ENCODE assay signal across 8 cellular contexts in the genomic region with DNA sequence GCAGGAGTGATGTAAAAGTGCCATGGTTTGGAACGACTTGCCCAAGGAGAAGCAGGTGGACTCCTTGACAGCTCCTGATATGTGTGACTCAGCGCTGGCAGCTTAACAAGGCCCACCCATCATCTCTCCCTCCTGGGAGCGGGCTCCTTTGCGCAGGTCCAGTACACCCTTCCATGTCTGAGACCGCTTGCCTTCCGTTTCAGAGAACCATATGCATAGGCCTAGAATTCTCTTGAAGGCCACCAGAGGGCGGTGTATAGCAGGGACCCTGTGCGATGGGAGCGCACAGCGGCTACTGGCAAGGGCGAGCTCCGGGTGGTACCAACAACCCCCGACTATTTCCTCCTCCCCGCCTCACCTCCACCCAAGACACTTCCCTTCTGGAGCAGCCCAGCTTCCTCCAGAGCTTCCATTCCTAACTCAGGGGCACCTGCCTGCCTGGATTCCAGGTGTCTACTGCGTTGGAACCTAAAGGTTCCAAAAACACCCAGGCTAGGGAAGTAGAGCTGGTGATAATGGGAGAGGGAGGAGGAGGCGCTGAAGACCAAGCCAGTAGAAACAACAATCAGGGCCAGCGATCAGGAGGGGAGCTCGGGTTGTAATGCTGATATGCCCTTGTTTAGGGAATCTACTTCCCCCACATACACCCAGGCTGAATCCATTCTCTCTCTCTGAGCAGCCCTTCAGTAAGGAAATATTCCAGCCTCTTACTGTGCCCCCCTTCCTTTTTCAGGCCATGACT. TPM values are rescaled to one million over a fixed set of nuclear protein-coding genes. Genes with fewer than 3 reads are reported as not detected.
DNase-seq lines count a peak whose midpoint lies in the region; ATAC-seq and TF ChIP-seq lines count a peak whose summit lies in the region.

No MANE protein-coding gene starts in this region.

- intact Hi-C loops in left lung (cut with DNase I): loop anchor here in 1 of 2 donors (5.0 to 10.0 kb wide), 2 partner anchors 34 to 146 kb away; no protein-coding TSS in a partner anchor

- H3K9me3 ChIP-seq in left lung: no peaks in the 10 kb centered on the region

- H3K27me3 ChIP-seq in left lung: peaks cover 44 to 52% of the 10 kb centered on the region in 2 donors

- no peaks in the 10 kb centered on the region for H3K36me3 ChIP-seq in left lung

- no peak overlapping the region for H3K4me3 ChIP-seq in AG10803 (ENCODE audit: low read length)
- H3K4me3 ChIP-seq in left lung: no peak overlapping the region

- H3K27ac ChIP-seq in cingulate gyrus (ENCODE audit: low read depth, low read length) (peak overlapping the region; percentile 55), left lung (no peak overlapping the region)

- DNase-seq in AG10803 (ENCODE audit: low read depth) (peak; percentile 81), NCI-H524 (lab: John Stamatoyannopoulos, UW) (peak; percentile 83 to 91), left lung (peak; percentile 77 to 87)
- DNase-seq in activated CD4-positive, alpha-beta T cell treated with anti-CD3 and anti-CD28 coated beads for 24 hours (ENCODE audit: low read depth in 2 of 2): peak; percentile 48 to 60
- peak; percentile 56 to 61 for DNase-seq in stimulated activated CD4-positive, alpha-beta T cell treated with anti-CD3 and anti-CD28 coated beads, Interleukin-4, amount 100 ng/mL, for 48 hours (ENCODE audit: low read depth in 2 of 2)

- H3K4me1 ChIP-seq in left lung: peaks cover 13 to 56% of the 10 kb centered on the region in 2 donors

- ATAC-seq in GM19043 (IDR thresholded peaks at IDR 0.05; ENCODE audit: low read depth, unreplicated experiment) (peak; percentile 87), HG03520 (IDR thresholded peaks at IDR 0.05; ENCODE audit: unreplicated experiment) (peak; percentile 78), left lung (peak; percentile 97)

- TF ChIP-seq CTCF in AG10803 (conservative IDR thresholded peaks at IDR 0.05; ENCODE audit: low read length) (peak; percentile 86), left lung (IDR thresholded peaks at IDR 0.05) (peak; percentile 91 to 93)

RNA-seq across cellular contexts. Expression of a gene that starts 6.2 kb away (rescaled TPM):
- 1 to 10 TPM; 2.0 to 2.9 TPM for total RNA-seq in left lung

RNA-seq across cellular contexts. Expression of a gene that starts 18.6 kb away (rescaled TPM):
- 1 to 10 TPM in 1 of 2 donors, under 1 TPM in 1; 0.71 to 1.1 TPM for total RNA-seq in left lung

RNA-seq across cellular contexts. Expression of a gene that starts 22.3 kb away (rescaled TPM):
- total RNA-seq in left lung: 10 to 100 TPM; 39.9 to 42.8 TPM

RNA-seq across cellular contexts. Expression of a gene that starts 27.8 kb away (rescaled TPM):
- total RNA-seq in left lung: 100 to 1,000 TPM in 1 of 2 donors, 10 to 100 TPM in 1; 81.2 to 110 TPM

RNA-seq across cellular contexts. Expression of a gene that starts 42.8 kb away (rescaled TPM):
- 1,000 to 10,000 TPM in 1 of 2 donors, 100 to 1,000 TPM in 1; 603 to 1,153 TPM for total RNA-seq in left lung
